8 cellular contexts compared by ENCODE assay signal in the genomic region with DNA sequence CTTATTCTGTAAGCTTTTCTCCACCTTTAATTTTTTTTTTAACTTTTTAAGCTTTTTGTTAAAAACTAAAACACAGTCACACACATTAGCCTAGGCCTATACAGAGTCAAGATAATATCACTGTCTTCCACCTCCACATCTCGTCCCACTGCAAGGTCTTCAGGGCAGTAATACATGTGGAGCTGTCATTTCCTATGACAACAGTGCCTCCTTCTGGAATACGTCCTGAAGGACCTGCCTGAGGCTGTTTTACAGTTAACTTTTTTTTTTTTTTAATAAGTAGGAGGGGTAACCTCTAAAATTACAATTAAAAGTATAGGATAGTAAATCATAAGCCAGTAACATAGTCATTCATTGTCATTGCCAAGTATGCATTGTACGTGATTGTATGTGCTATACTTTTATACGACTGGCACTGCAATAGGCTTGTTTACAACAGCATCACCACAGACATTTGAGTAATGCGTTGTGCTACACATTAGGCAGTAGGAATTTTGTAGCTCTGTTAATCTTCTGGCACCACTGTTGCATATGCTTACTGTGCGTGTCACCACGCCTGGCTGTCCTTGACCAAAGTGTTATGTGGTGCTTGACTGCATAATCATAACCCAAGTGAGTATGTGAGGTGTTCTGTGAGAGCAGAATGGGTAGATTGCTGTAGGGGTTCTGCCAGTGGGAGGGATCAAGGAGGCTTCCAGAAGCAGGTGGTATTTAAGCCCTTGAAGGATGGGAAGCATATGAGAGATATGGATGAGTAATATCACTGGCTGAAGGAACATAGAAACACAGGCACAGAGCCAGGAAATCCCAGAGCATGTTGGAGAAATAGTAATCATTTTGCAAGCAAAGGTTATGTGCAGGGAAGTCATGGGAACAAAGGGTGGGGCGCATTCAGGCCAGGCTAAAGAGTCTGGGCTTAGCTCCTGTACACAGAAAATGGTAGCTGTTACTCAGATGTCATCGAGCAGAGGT. TPM values are rescaled to one million over a fixed set of nuclear protein-coding genes. Genes with fewer than 3 reads are reported as not detected.
DNase-seq lines count a peak whose midpoint lies in the region; ATAC-seq, FAIRE-seq and TF ChIP-seq lines count a peak whose summit lies in the region.

No MANE protein-coding gene starts in this region.

- TF ChIP-seq CTCF in OCI-LY1 (IDR thresholded peaks at IDR 0.05; ENCODE audit: low read length) (peak; percentile 36), pancreas (IDR thresholded peaks at IDR 0.05) (peak in 1 of 4 donors; percentile 13)

- H3K9me3 ChIP-seq in OCI-LY1 (ENCODE audit: low read length) (no peaks in the 10 kb centered on the region), pancreas (no peaks in the 10 kb centered on the region)

- H3K27me3 ChIP-seq in OCI-LY1 (ENCODE audit: insufficient read depth, low read length) (no peaks in the 10 kb centered on the region), pancreas (no peaks in the 10 kb centered on the region)

- no peaks in the 10 kb centered on the region for H3F3A ChIP-seq in OCI-LY1 (ENCODE audit: insufficient read depth, low read length)

- no peak for FAIRE-seq in pancreas (lab: Jason Lieb, UNC)

- H2AFZ ChIP-seq in OCI-LY1 (ENCODE audit: low read length) = no peak overlapping the region

- DNase-seq in stimulated activated CD4-positive, alpha-beta T cell treated with anti-CD3 and anti-CD28 coated beads, Interleukin-15, amount 100 ng/mL, for 24 hours = peak; percentile 10
- DNase-seq in stimulated activated CD4-positive, alpha-beta T cell treated with anti-CD3 and anti-CD28 coated beads, Interleukin-2, amount 100 ng/mL, for 24 hours = no peak
- DNase-seq in epithelial cell of prostate (ENCODE audit: low read depth, low spot score) = peak; percentile 26
- peak in 2 of 6 donors; percentile 25 to 28 for DNase-seq in pancreas
- DNase-seq in HuH-7.5 (ENCODE audit: low spot score) = no peak

- H3K9ac ChIP-seq in OCI-LY1 (ENCODE audit: low read length) = no peak overlapping the region

- no peak overlapping the region for H3K27ac ChIP-seq in OCI-LY1 (ENCODE audit: low read depth, low read length, poor library complexity, severe bottlenecking)
- H3K27ac ChIP-seq in epithelial cell of prostate = peak overlapping the region; percentile 31
- H3K27ac ChIP-seq in pancreas = no peak overlapping the region

- intact Hi-C loops in pancreas (cut with DNase I) = no loop called here

- H3K79me2 ChIP-seq in OCI-LY1 (ENCODE audit: insufficient read depth, low read length) = no peaks in the 10 kb centered on the region

- peaks cover 16% of the 10 kb centered on the region for H3K4me1 ChIP-seq in OCI-LY1 (ENCODE audit: insufficient read depth, low read length, severe bottlenecking)
- peaks cover 3 to 13% (median 5%) of the 10 kb centered on the region in 3 donors for H3K4me1 ChIP-seq in pancreas

- H3K4me3 ChIP-seq in OCI-LY1 (ENCODE audit: low read depth, low read length, poor library complexity, severe bottlenecking) (no peak overlapping the region), pancreas (no peak overlapping the region)

- 47 to 54% methylated on average over 9 of the region's 9 CpGs for WGBS in pancreas, 2 donors

- H3K9me2 ChIP-seq in OCI-LY1 (ENCODE audit: low read depth, low read length) = no peaks in the 10 kb centered on the region

- no peaks in the 10 kb centered on the region for H4K20me1 ChIP-seq in OCI-LY1 (ENCODE audit: insufficient read depth, low read length)

- ATAC-seq in pancreas = peak; percentile 58 to 72 (median 69)
- ATAC-seq in GM18511 (IDR thresholded peaks at IDR 0.05; ENCODE audit: unreplicated experiment) = no peak
- no peak for ATAC-seq in HG02970 (IDR thresholded peaks at IDR 0.05; ENCODE audit: low FRiP score, unreplicated experiment)

- H3K36me3 ChIP-seq in OCI-LY1 (ENCODE audit: insufficient read depth, low read length) (peaks cover 58% of the 10 kb centered on the region), pancreas (peaks cover 0 to 2% (median 0%) of the 10 kb centered on the region in 3 donors)

- H3K4me2 ChIP-seq in OCI-LY1 (ENCODE audit: low read length) = no peak overlapping the region

RNA-seq across cellular contexts. Expression of a gene that starts 18.3 kb away (rescaled TPM):
- 10 to 100 TPM; 12.1 to 14.9 (median 12.7) TPM for total RNA-seq in pancreas
- 1 to 10 TPM; 3.1 to 7.1 TPM for polyA plus RNA-seq in pancreas

Comparison
In these comparisons a context has a peak if more than half of its experiments do, and no peak if none do; other contexts are left out.
1. DNase-seq: peak in stimulated activated CD4-positive, alpha-beta T cell treated with anti-CD3 and anti-CD28 coated beads, Interleukin-15, amount 100 ng/mL, for 24 hours (single experiment) and epithelial cell of prostate (single experiment); none in stimulated activated CD4-positive, alpha-beta T cell treated with anti-CD3 and anti-CD28 coated beads, Interleukin-2, amount 100 ng/mL, for 24 hours (0 of 2) and HuH-7.5 (single experiment).
2. ATAC-seq: peak in pancreas (4 of 4); none in GM18511 (single experiment) and HG02970 (single experiment).